In genomic region chr2:15031745-15032240, GRCh38 we compare ENCODE assay signal across 11 cellular contexts.
DNase-seq lines count a peak whose midpoint lies in the region; ATAC-seq and TF ChIP-seq lines count a peak whose summit lies in the region.
"Had no signal": no experiment of that assay in that cellular context is flagged by ENCODE, and none has a peak within 500 bp of the region (broad histone marks: within the 10 kb centered on the region; RNA-seq: fewer than 3 reads in every experiment).

No MANE protein-coding gene starts in this region.

- peak; percentile 97 for ATAC-seq in GM18909 (IDR thresholded peaks at IDR 0.05; ENCODE audit: poor library complexity, unreplicated experiment)
- ATAC-seq in GM21825 (IDR thresholded peaks at IDR 0.05; ENCODE audit: unreplicated experiment): peak; percentile 93
- ATAC-seq in HG03442 (IDR thresholded peaks at IDR 0.05; ENCODE audit: unreplicated experiment): peak; percentile 97
- ATAC-seq in Right ventricle myocardium superior (ENCODE audit: poor library complexity): no peak
- no peak for ATAC-seq in psoas muscle
- ATAC-seq: activated T-cell treated with anti-CD3 and anti-CD28 coated beads, Interleukin-2, amount 50 U/mL, for 4 hours had no signal

- TF ChIP-seq CTCF in ovary (IDR thresholded peaks at IDR 0.05) (no peak), psoas muscle (IDR thresholded peaks at IDR 0.05) (no peak)

- no peaks in the 10 kb centered on the region for H3K36me3 ChIP-seq in ovary
- H3K36me3 ChIP-seq in psoas muscle (ENCODE audit: insufficient read depth in 1 of 2, low read depth in 1 of 2): no peaks in the 10 kb centered on the region
- H3K36me3 ChIP-seq: SJSA1 had no signal

- intact Hi-C loops in ovary (cut with DNase I) (no loop called here), Right ventricle myocardium superior (cut with DNase I) (no loop called here), psoas muscle (cut with DNase I) (no loop called here)

- WGBS in ovary, 3 donors: 91 to 92% (median 92%) methylated on average over 4 of the region's 4 CpGs
- 66 to 84% (median 70%) methylated on average over 4 of the region's 4 CpGs for WGBS in psoas muscle, 3 donors

- H3K27me3 ChIP-seq in ovary (no peaks in the 10 kb centered on the region), psoas muscle (ENCODE audit: insufficient read depth in 3 of 3, low read length in 2 of 3) (no peaks in the 10 kb centered on the region)
- H3K27me3 ChIP-seq: SJSA1 had no signal

- DNase-seq in iPS-NIHi7 (ENCODE audit: extremely low spot score) (peak; percentile 57), ovary (no peak), Right ventricle myocardium superior (no peak), psoas muscle (no peak)
- DNase-seq: activated T-cell treated with anti-CD3 and anti-CD28 coated beads, Interleukin-2, amount 50 U/mL, for 4 hours; dermis blood vessel endothelial cell had no signal

- no peak for TF ChIP-seq EP300 in ovary (IDR thresholded peaks at IDR 0.05)

- no peaks in the 10 kb centered on the region for H3K4me1 ChIP-seq in ovary (ENCODE audit: insufficient read depth)
- H3K4me1 ChIP-seq in psoas muscle: no peaks in the 10 kb centered on the region
- H3K4me1 ChIP-seq: parathyroid adenoma, SJSA1 had no signal

- H3K9me3 ChIP-seq in ovary: no peaks in the 10 kb centered on the region
- no peaks in the 10 kb centered on the region for H3K9me3 ChIP-seq in psoas muscle
- H3K9me3 ChIP-seq: SJSA1 had no signal

- no peak overlapping the region for H3K4me3 ChIP-seq in ovary
- no peak overlapping the region for H3K4me3 ChIP-seq in psoas muscle
- H3K4me3 ChIP-seq: SJSA1 had no signal

- H3K27ac ChIP-seq in ovary (no peak overlapping the region), psoas muscle (no peak overlapping the region)
- H3K27ac ChIP-seq: parathyroid adenoma, SJSA1 had no signal

- TF ChIP-seq POLR2A in ovary (IDR thresholded peaks at IDR 0.05): no peak

Comparison
In these comparisons a context has a peak if more than half of its experiments do, and no peak if none do; other contexts are left out.
1. ATAC-seq: peak in GM18909 (single experiment), GM21825 (single experiment) and HG03442 (single experiment); none in Right ventricle myocardium superior (single experiment) and psoas muscle (0 of 4).